Comparison of ENCODE assay signal across 15 cellular contexts in genomic region chr18:45517181-45517741, GRCh38.
DNase-seq lines count a peak whose midpoint lies in the region; ATAC-seq, FAIRE-seq and TF ChIP-seq lines count a peak whose summit lies in the region.
"Had no signal": no experiment of that assay in that cellular context is flagged by ENCODE, and none has a peak within 500 bp of the region (broad histone marks: within the 10 kb centered on the region; RNA-seq: fewer than 3 reads in every experiment).

No MANE protein-coding gene starts in this region.

- H3K27ac ChIP-seq in kidney (ENCODE audit: low read depth in 2 of 2, low read length in 2 of 2) (peak overlapping the region; percentile 23 to 46), skeletal muscle tissue (ENCODE audit: low read depth, low read length) (peak overlapping the region; percentile 64), WERI-Rb-1 (no peak overlapping the region)
- H3K27ac ChIP-seq: BLaER1, SK-N-MC had no signal

- no peaks in the 10 kb centered on the region for H3K27me3 ChIP-seq in skeletal muscle tissue (ENCODE audit: control insufficient read depth in 3 of 3, insufficient read depth in 3 of 3, low read length in 3 of 3)
- peaks cover 100% of the 10 kb centered on the region for H3K27me3 ChIP-seq in WERI-Rb-1 (ENCODE audit: insufficient read depth, low read depth, severe bottlenecking)
- H3K27me3 ChIP-seq: BLaER1 had no signal

- no peaks in the 10 kb centered on the region for H3K36me3 Mint-ChIP-seq in chondrocyte (ENCODE audit: low read depth)

- H3K9me3 ChIP-seq in kidney (ENCODE audit: control insufficient read depth in 1 of 2, low read length in 2 of 2) (no peaks in the 10 kb centered on the region), skeletal muscle tissue (ENCODE audit: control insufficient read depth in 3 of 3, low read length in 3 of 3) (no peaks in the 10 kb centered on the region), WERI-Rb-1 (ENCODE audit: severe bottlenecking) (no peaks in the 10 kb centered on the region)

- H3K4me1 ChIP-seq in kidney (ENCODE audit: control insufficient read depth in 1 of 2, insufficient read depth in 1 of 2, low read depth in 1 of 2, low read length in 2 of 2) (peaks cover 7 to 12% of the 10 kb centered on the region in 2 donors), skeletal muscle tissue (ENCODE audit: control insufficient read depth in 3 of 3, insufficient read depth in 3 of 3, low read length in 3 of 3) (peaks cover 4 to 12% (median 6%) of the 10 kb centered on the region in 3 donors)
- H3K4me1 ChIP-seq: BLaER1 had no signal

- FAIRE-seq in kidney (lab: Jason Lieb, UNC) = no peak
- FAIRE-seq: urothelium cell line had no signal

- H3K9ac ChIP-seq in kidney (ENCODE audit: low read length in 2 of 2) (no peak overlapping the region), skeletal muscle tissue (ENCODE audit: low read depth in 1 of 3, low read length in 3 of 3) (no peak overlapping the region)
- H3K9ac ChIP-seq: BLaER1 had no signal

- ATAC-seq in GM21423 (IDR thresholded peaks at IDR 0.05; ENCODE audit: unreplicated experiment) (no peak), HG02763 (IDR thresholded peaks at IDR 0.05; ENCODE audit: unreplicated experiment) (no peak)

- H3K4me3 ChIP-seq in kidney (ENCODE audit: low read length in 2 of 2) (no peak overlapping the region), skeletal muscle tissue (ENCODE audit: low read length in 3 of 3) (no peak overlapping the region), WERI-Rb-1 (ENCODE audit: low read depth, low read length) (no peak overlapping the region)
- H3K4me3 ChIP-seq: BLaER1, SK-N-MC had no signal

- H3K36me3 ChIP-seq in kidney (ENCODE audit: control insufficient read depth in 1 of 2, insufficient read depth in 2 of 2, low read length in 2 of 2) (no peaks in the 10 kb centered on the region), skeletal muscle tissue (ENCODE audit: control insufficient read depth in 3 of 3, insufficient read depth in 3 of 3, low read length in 3 of 3) (no peaks in the 10 kb centered on the region), WERI-Rb-1 (no peaks in the 10 kb centered on the region)
- H3K36me3 ChIP-seq: BLaER1 had no signal

- DNase-seq in EH (ENCODE audit: low read depth) (peak; percentile 59), chondrocyte (ENCODE audit: low spot score) (no peak), kidney (peak; percentile 91), T-helper 1 cell (no peak), WERI-Rb-1 (no peak)
- DNase-seq: activated CD4-positive, alpha-beta T cell treated with anti-CD3 and anti-CD28 coated beads, Interleukin-2, amount 10 ng/mL, durations not matched to agents 24 days and 14 days; central memory CD4-positive, alpha-beta T cell; NCI-H1092 treated with DMSO at 0.1 percent for 48 hours; NCI-H526 treated with DMSO at 0.1 percent for 48 hours had no signal

- H3K4me3 Mint-ChIP-seq in chondrocyte (ENCODE audit: unreplicated experiment) = no peak overlapping the region
- H3K4me3 Mint-ChIP-seq: activated CD4-positive, alpha-beta T cell treated with anti-CD3 and anti-CD28 coated beads, Interleukin-2, amount 10 ng/mL, durations not matched to agents 24 days and 14 days had no signal

- intact Hi-C loops in kidney (cut with DNase I) = no loop called here

- no peaks in the 10 kb centered on the region for H3K9me3 Mint-ChIP-seq in chondrocyte (ENCODE audit: low read depth)
- H3K9me3 Mint-ChIP-seq: activated CD4-positive, alpha-beta T cell treated with anti-CD3 and anti-CD28 coated beads, Interleukin-2, amount 10 ng/mL, durations not matched to agents 24 days and 14 days had no signal

- no peaks in the 10 kb centered on the region for H3K27me3 Mint-ChIP-seq in chondrocyte (ENCODE audit: low read depth)
- H3K27me3 Mint-ChIP-seq: activated CD4-positive, alpha-beta T cell treated with anti-CD3 and anti-CD28 coated beads, Interleukin-2, amount 10 ng/mL, durations not matched to agents 24 days and 14 days had no signal

- H3K27ac Mint-ChIP-seq in chondrocyte (ENCODE audit: unreplicated experiment) = peak overlapping the region; percentile 87
- H3K27ac Mint-ChIP-seq: activated CD4-positive, alpha-beta T cell treated with anti-CD3 and anti-CD28 coated beads, Interleukin-2, amount 10 ng/mL, durations not matched to agents 24 days and 14 days had no signal

- TF ChIP-seq CTCF in chondrocyte (IDR thresholded peaks at IDR 0.05) (no peak), kidney (IDR thresholded peaks at IDR 0.05; ENCODE audit: borderline replicate concordance, extremely low read depth, insufficient read depth) (no peak), WERI-Rb-1 (IDR thresholded peaks at IDR 0.05; ENCODE audit: low read depth, low read length) (no peak)

- H3K4me1 Mint-ChIP-seq in chondrocyte (ENCODE audit: low read depth) = peaks cover 71% of the 10 kb centered on the region
- H3K4me1 Mint-ChIP-seq: activated CD4-positive, alpha-beta T cell treated with anti-CD3 and anti-CD28 coated beads, Interleukin-2, amount 10 ng/mL, durations not matched to agents 24 days and 14 days had no signal

Comparison
In these comparisons a context has a peak if more than half of its experiments do, and no peak if none do; other contexts are left out.
1. DNase-seq: peak in EH (single experiment) and kidney (single experiment); none in chondrocyte (single experiment), T-helper 1 cell (0 of 5) and WERI-Rb-1 (single experiment).